8 cellular contexts compared by ENCODE assay signal in genomic region chr10:75230600-75231038, GRCh38. TPM values are rescaled to one million over a fixed set of nuclear protein-coding genes. Genes with fewer than 3 reads are reported as not detected.
DNase-seq lines count a peak whose midpoint lies in the region; ATAC-seq and TF ChIP-seq lines count a peak whose summit lies in the region.

No MANE protein-coding gene starts in this region.

- WGBS in ovary, 3 donors = 33 to 35% (median 34%) methylated on average over 5 of the region's 5 CpGs

- H3K27ac ChIP-seq in ovary (no peak overlapping the region), tibial artery (peak overlapping the region in 1 of 2 donors; percentile 20)

- no peaks in the 10 kb centered on the region for H3K36me3 ChIP-seq in ovary
- H3K36me3 ChIP-seq in tibial artery = peaks cover 0 to 28% (median 13%) of the 10 kb centered on the region in 3 donors

- TF ChIP-seq POLR2A in ovary (IDR thresholded peaks at IDR 0.05) = no peak

- peak; percentile 31 for ATAC-seq in GM21717 (IDR thresholded peaks at IDR 0.05; ENCODE audit: unreplicated experiment)

- H3K27me3 ChIP-seq in ovary = no peaks in the 10 kb centered on the region
- no peaks in the 10 kb centered on the region for H3K27me3 ChIP-seq in tibial artery

- intact Hi-C loops in ovary (cut with DNase I) (loop anchor here (5.0 to 10.0 kb wide), 5 partner anchors 43 to 986 kb away; partner anchors contain the start of gene SAMD8 (in 2 of the 4)), tibial artery (cut with DNase I; ENCODE audit: low total_unique reads) (loop anchor here (5.0 to 10.0 kb wide), 2 partner anchors 43 to 406 kb away; partner anchors contain the start of gene KAT6B)

- peak; percentile 66 for DNase-seq in DMS153 (lab: John Stamatoyannopoulos, UW)
- DNase-seq in LNCaP clone FGC (ENCODE audit: low read depth) = no peak
- DNase-seq in SIG-M5 (lab: John Stamatoyannopoulos, UW) = peak; percentile 54
- DNase-seq in activated effector memory CD4-positive, alpha-beta T cell treated with Interleukin-2 at 50 U/mL for 16 hours = peak; percentile 86
- DNase-seq in foreskin fibroblast = peak; percentile 79 to 92
- peak; percentile 84 to 91 (median 90) for DNase-seq in ovary
- DNase-seq in tibial artery = peak; percentile 92 to 96

- H3K9me3 ChIP-seq in ovary (no peaks in the 10 kb centered on the region), tibial artery (no peaks in the 10 kb centered on the region)

- TF ChIP-seq CTCF in LNCaP clone FGC (IDR thresholded peaks at IDR 0.05; ENCODE audit: control insufficient read depth, extremely low read depth, insufficient read depth) = peak; percentile 91
- peak; percentile 97 for TF ChIP-seq CTCF in foreskin fibroblast (IDR thresholded peaks at IDR 0.05; ENCODE audit: low read depth, low read length)
- TF ChIP-seq CTCF in ovary (IDR thresholded peaks at IDR 0.05) = peak; percentile 71 to 87 (median 82)
- TF ChIP-seq CTCF in tibial artery (IDR thresholded peaks at IDR 0.05) = peak; percentile 88 to 90

- H3K4me3 ChIP-seq in LNCaP clone FGC (ENCODE audit: low read depth, low read length) (no peak overlapping the region), foreskin fibroblast (ENCODE audit: low read depth in 1 of 2, low read length in 2 of 2) (no peak overlapping the region), ovary (no peak overlapping the region), tibial artery (no peak overlapping the region)

- TF ChIP-seq EP300 in ovary (IDR thresholded peaks at IDR 0.05) = no peak

- H3K4me1 ChIP-seq in ovary (ENCODE audit: insufficient read depth) = peaks cover 23% of the 10 kb centered on the region
- H3K4me1 ChIP-seq in tibial artery = peaks cover 0 to 69% (median 39%) of the 10 kb centered on the region in 4 donors

RNA-seq across cellular contexts. Expression of gene COMTD1, which starts 5.1 kb away (rescaled TPM):
- total RNA-seq in ovary = 10 to 100 TPM; 14.2 to 37.3 (median 18.4) TPM
- 10 to 100 TPM in 1 of 2 donors, not detected in 1; 15.4 TPM for polyA plus RNA-seq in ovary

RNA-seq across cellular contexts. Expression of gene VDAC2, which starts 20.0 kb away (rescaled TPM):
- 100 to 1,000 TPM; 106 to 170 (median 125) TPM for total RNA-seq in ovary
- 100 to 1,000 TPM; 141 to 252 TPM for polyA plus RNA-seq in ovary
